ENCODE assay signal across 10 cellular contexts in genomic region chr10:26488344-26488743, GRCh38. TPM values are rescaled to one million over a fixed set of nuclear protein-coding genes. Genes with fewer than 3 reads are reported as not detected.
DNase-seq lines count a peak whose midpoint lies in the region; ATAC-seq and TF ChIP-seq lines count a peak whose summit lies in the region.
"Had no signal": no experiment of that assay in that cellular context is flagged by ENCODE, and none has a peak within 500 bp of the region (broad histone marks: within the 10 kb centered on the region; RNA-seq: fewer than 3 reads in every experiment).

No MANE protein-coding gene starts in this region.

- CTCF ChIA-PET in activated CD8-positive, alpha-beta memory T cell treated with anti-CD3 and anti-CD28 coated beads, Interleukin-2, amount 10 ng/mL, durations not matched to agents 7 days and 5 days (lab: Charles Lee): no interaction called here
- CTCF ChIA-PET in RWPE1 (lab: Yijun Ruan, JAX): no interaction called here

- TF ChIP-seq CTCF in RWPE1 (conservative IDR thresholded peaks at IDR 0.05; ENCODE audit: low read depth) (no peak), brain microvascular endothelial cell (IDR thresholded peaks at IDR 0.05; ENCODE audit: low read depth, low read length, missing control alignments) (no peak), mucosa of descending colon (IDR thresholded peaks at IDR 0.05) (no peak)

- peaks cover 23% of the 10 kb centered on the region for H3K36me3 Mint-ChIP-seq in activated CD8-positive, alpha-beta memory T cell treated with anti-CD3 and anti-CD28 coated beads, Interleukin-2, amount 10 ng/mL, durations not matched to agents 7 days and 5 days

- H3K27ac Mint-ChIP-seq in activated CD8-positive, alpha-beta memory T cell treated with anti-CD3 and anti-CD28 coated beads, Interleukin-2, amount 10 ng/mL, durations not matched to agents 7 days and 5 days: peak overlapping the region; percentile 18

- no peaks in the 10 kb centered on the region for H3K9me3 ChIP-seq in mucosa of descending colon

- intact Hi-C loops in mucosa of descending colon (cut with DNase I, micrococcal nuclease): no loop called here

- H3K4me3 ChIP-seq in brain microvascular endothelial cell (ENCODE audit: low read depth, low read length): no peak overlapping the region
- no peak overlapping the region for H3K4me3 ChIP-seq in mucosa of descending colon

- H3K36me3 ChIP-seq in brain microvascular endothelial cell (replicated peaks) (no peaks in the 10 kb centered on the region), mucosa of descending colon (ENCODE audit: low read depth) (no peaks in the 10 kb centered on the region)

- peak overlapping the region; percentile 80 for H3K27ac ChIP-seq in RWPE1
- peak overlapping the region; percentile 99 for H3K27ac ChIP-seq in brain microvascular endothelial cell

- peaks cover 50% of the 10 kb centered on the region for H3K4me1 Mint-ChIP-seq in activated CD8-positive, alpha-beta memory T cell treated with anti-CD3 and anti-CD28 coated beads, Interleukin-2, amount 10 ng/mL, durations not matched to agents 7 days and 5 days

- peaks cover 3% of the 10 kb centered on the region for H3K9me3 Mint-ChIP-seq in activated CD8-positive, alpha-beta memory T cell treated with anti-CD3 and anti-CD28 coated beads, Interleukin-2, amount 10 ng/mL, durations not matched to agents 7 days and 5 days (ENCODE audit: low read depth)

- POLR2A ChIA-PET in RWPE1 (lab: Yijun Ruan, JAX; ENCODE audit: low non-redundant PET): no interaction called here

- no peaks in the 10 kb centered on the region for H3K4me1 ChIP-seq in mucosa of descending colon (ENCODE audit: low read depth)

- no peak overlapping the region for H3K4me3 Mint-ChIP-seq in activated CD8-positive, alpha-beta memory T cell treated with anti-CD3 and anti-CD28 coated beads, Interleukin-2, amount 10 ng/mL, durations not matched to agents 7 days and 5 days

- in situ Hi-C loops in brain microvascular endothelial cell (cut with HindIII; ENCODE audit: low pct_ligation_motif_present, low sequenced_read_pairs): no loop called here

- ATAC-seq in activated CD8-positive, alpha-beta memory T cell treated with anti-CD3 and anti-CD28 coated beads, Interleukin-2, amount 10 ng/mL, durations not matched to agents 7 days and 5 days: no peak
- ATAC-seq in stimulated activated naive CD8-positive, alpha-beta T cell treated with anti-CD3 and anti-CD28 coated beads, Interleukin-15, Interleukin-2, amounts not matched to agents 100 U/mL and 50 U/mL, for 24 hours: peak; percentile 47
- ATAC-seq in mucosa of descending colon: no peak
- ATAC-seq: left ventricle myocardium superior had no signal

- no peak for DNase-seq in activated CD8-positive, alpha-beta memory T cell treated with anti-CD3 and anti-CD28 coated beads, Interleukin-2, amount 10 ng/mL, durations not matched to agents 7 days and 5 days
- no peak for DNase-seq in activated CD8-positive, alpha-beta memory T cell treated with anti-CD3 and anti-CD28 coated beads for 24 hours
- DNase-seq in RWPE1 (ENCODE audit: low spot score) (no peak), brain microvascular endothelial cell (no peak), mucosa of descending colon (no peak), ecto neural progenitor cell (ENCODE audit: low spot score) (no peak), OCI-M2 (lab: John Stamatoyannopoulos, UW; ENCODE audit: unreplicated experiment) (no peak)
- DNase-seq in stimulated activated naive CD8-positive, alpha-beta T cell treated with anti-CD3 and anti-CD28 coated beads, Interleukin-15, Interleukin-2, amounts not matched to agents 100 U/mL and 50 U/mL, for 24 hours: peak; percentile 43
- DNase-seq: left ventricle myocardium superior, NCI-H1105 treated with DMSO at 0.1 percent for 48 hours had no signal

- H3K27me3 ChIP-seq in brain microvascular endothelial cell (replicated peaks): no peaks in the 10 kb centered on the region

- H3K27me3 Mint-ChIP-seq in activated CD8-positive, alpha-beta memory T cell treated with anti-CD3 and anti-CD28 coated beads, Interleukin-2, amount 10 ng/mL, durations not matched to agents 7 days and 5 days: no peaks in the 10 kb centered on the region

RNA-seq across cellular contexts. Expression of gene APBB1IP, which starts 50.2 kb away (rescaled TPM):
- total RNA-seq in activated CD8-positive, alpha-beta memory T cell treated with anti-CD3 and anti-CD28 coated beads, Interleukin-2, amount 10 ng/mL, durations not matched to agents 7 days and 5 days: 10 to 100 TPM; 73.2 to 73.8 TPM
- total RNA-seq in mucosa of descending colon: 1 to 10 TPM; 2.9 to 8.4 (median 8.1) TPM

Comparison
In these comparisons a context has a peak if more than half of its experiments do, and no peak if none do; other contexts are left out.
1. RNA of gene APBB1IP, which starts 50.2 kb away (total RNA-seq): 73.2 to 73.8 TPM in activated CD8-positive, alpha-beta memory T cell treated with anti-CD3 and anti-CD28 coated beads, Interleukin-2, amount 10 ng/mL, durations not matched to agents 7 days and 5 days; 2.9 to 8.4 TPM in mucosa of descending colon; every median in the first group is over 4 times any median in the second.